Comparison of ENCODE assay signal across 9 cellular contexts in genomic region chr1:198234511-198235251, GRCh38.
A peak's percentile ranks its signal among the peaks of the same experiment; 100 is the strongest.
DNase-seq lines count a peak whose midpoint lies in the region; ATAC-seq and TF ChIP-seq lines count a peak whose summit lies in the region.
"Had no signal": no experiment of that assay in that cellular context is flagged by ENCODE, and none has a peak within 500 bp of the region (broad histone marks: within the 10 kb centered on the region; RNA-seq: fewer than 3 reads in every experiment).

No MANE protein-coding gene starts in this region.

- no peaks in the 10 kb centered on the region for H3K9me3 ChIP-seq in CD8-positive, alpha-beta T cell (ENCODE audit: low read length)

- H3K27me3 ChIP-seq in CD8-positive, alpha-beta T cell (ENCODE audit: insufficient read depth, low read length), result no peaks in the 10 kb centered on the region

- no peak overlapping the region for H3K27ac Mint-ChIP-seq in CD8-positive, alpha-beta T cell

- peaks cover 4% of the 10 kb centered on the region for H3K36me3 ChIP-seq in CD8-positive, alpha-beta T cell (ENCODE audit: insufficient read depth, low read length)

- TF ChIP-seq CTCF in CD8-positive, alpha-beta T cell (IDR thresholded peaks at IDR 0.05), result no peak

- intact Hi-C loops in CD8-positive, alpha-beta T cell (cut with DNase I, micrococcal nuclease), result loop anchor here in 1 of 2 experiments (5.0 kb wide), 1 partner anchor 37 kb away; no protein-coding TSS in a partner anchor

- ATAC-seq in CD8-positive, alpha-beta T cell, result peak; percentile 38
- ATAC-seq in HG02623 (IDR thresholded peaks at IDR 0.05; ENCODE audit: unreplicated experiment), result peak; percentile 52
- ATAC-seq in HG03565 (IDR thresholded peaks at IDR 0.05; ENCODE audit: unreplicated experiment), result no peak

- H3K27ac ChIP-seq in CD8-positive, alpha-beta T cell (ENCODE audit: low read depth, low read length), result no peak overlapping the region

- POLR2A ChIA-PET in CD8-positive, alpha-beta T cell (lab: Charles Lee), result interaction anchor here (0.6 kb wide), 1 partner anchor 360 kb away, joined by 3 read pairs; no protein-coding TSS in a partner anchor

- H3K36me3 Mint-ChIP-seq in CD8-positive, alpha-beta T cell, result peaks cover 18% of the 10 kb centered on the region

- DNase-seq in CD8-positive, alpha-beta T cell, result no peak
- DNase-seq in astrocyte of the hippocampus (ENCODE audit: low read depth, low spot score) (peak; percentile 46), left kidney (ENCODE audit: low read depth, low spot score) (peak; percentile 41), putamen (ENCODE audit: low spot score) (no peak), middle frontal gyrus (ENCODE audit: extremely low spot score, low spot score) (no peak), DMS153 treated with DMSO at 0.1 percent for 48 hours (lab: John Stamatoyannopoulos, UW; ENCODE audit: unreplicated experiment) (no peak)
- DNase-seq: naive B cell had no signal

- H3K4me3 Mint-ChIP-seq in CD8-positive, alpha-beta T cell, result no peak overlapping the region
- H3K4me3 Mint-ChIP-seq: naive B cell had no signal

- CTCF ChIA-PET in CD8-positive, alpha-beta T cell (lab: Charles Lee), result interaction anchor here (1.3 kb wide), 1 partner anchor 21 kb away, joined by 3 read pairs; no protein-coding TSS in a partner anchor

- no peaks in the 10 kb centered on the region for H3K9me3 Mint-ChIP-seq in CD8-positive, alpha-beta T cell

- H3K27me3 Mint-ChIP-seq in CD8-positive, alpha-beta T cell (ENCODE audit: low read depth), result no peaks in the 10 kb centered on the region
- H3K27me3 Mint-ChIP-seq: naive B cell had no signal

- H3K4me1 Mint-ChIP-seq in CD8-positive, alpha-beta T cell (ENCODE audit: low read depth), result peaks cover 50% of the 10 kb centered on the region

- H3K4me3 ChIP-seq in CD8-positive, alpha-beta T cell (ENCODE audit: low read depth, low read length), result no peak overlapping the region

- peaks cover 12% of the 10 kb centered on the region for H3K4me1 ChIP-seq in CD8-positive, alpha-beta T cell (ENCODE audit: insufficient read depth, low read length)

Comparison
In these comparisons a context has a peak if more than half of its experiments do, and no peak if none do; other contexts are left out.
1. DNase-seq: peak in astrocyte of the hippocampus (single experiment) and left kidney (single experiment); none in CD8-positive, alpha-beta T cell (0 of 7), putamen (single experiment), middle frontal gyrus (single experiment) and DMS153 treated with DMSO at 0.1 percent for 48 hours (single experiment).